ENCODE assay signal across 22 cellular contexts in genomic region chr4:40445671-40446070, GRCh38.
A peak's percentile ranks its signal among the peaks of the same experiment; 100 is the strongest.
DNase-seq lines count a peak whose midpoint lies in the region; ATAC-seq, FAIRE-seq and TF ChIP-seq lines count a peak whose summit lies in the region.
"Had no signal": no experiment of that assay in that cellular context is flagged by ENCODE, and none has a peak within 500 bp of the region (broad histone marks: within the 10 kb centered on the region; RNA-seq: fewer than 3 reads in every experiment).

No MANE protein-coding gene starts in this region.

- no peaks in the 10 kb centered on the region for H3K79me2 ChIP-seq in HepG2 (ENCODE audit: insufficient read depth, low read length)

- ATAC-seq in HepG2, result no peak
- ATAC-seq: K562 had no signal

- WGBS in liver, result 45% methylated on average over 2 of the region's 2 CpGs
- WGBS in HepG2 (ENCODE audit: low lambda C conversion rate), result 51% methylated on average over 2 of the region's 2 CpGs
- 63 to 71% methylated on average over 2 of the region's 2 CpGs for WGBS in esophagus squamous epithelium, 2 donors
- 28% methylated on average over 2 of the region's 2 CpGs for WGBS in prostate gland
- WGBS in tibial nerve, 2 donors, result 74 to 75% methylated on average over 2 of the region's 2 CpGs

- TF ChIP-seq CTCF in liver (IDR thresholded peaks at IDR 0.05; ENCODE audit: low read depth, low read length, missing input control), result no peak
- TF ChIP-seq CTCF in HepG2 (CRISPR knock-in tag; IDR thresholded peaks at IDR 0.05), result no peak
- no peak for TF ChIP-seq CTCF in esophagus squamous epithelium (IDR thresholded peaks at IDR 0.05)
- no peak for TF ChIP-seq CTCF in prostate gland (IDR thresholded peaks at IDR 0.05)
- no peak for TF ChIP-seq CTCF in tibial nerve (IDR thresholded peaks at IDR 0.05)

- TF ChIP-seq RAD21 in liver (IDR thresholded peaks at IDR 0.05) (no peak), HepG2 (CRISPR knock-in tag; IDR thresholded peaks at IDR 0.05) (no peak)

- BruUV-seq in HepG2 (replicated peaks; lab: Mats Ljungman, UMichigan), result no TSS peak

- no peaks in the 10 kb centered on the region for H3K27me3 ChIP-seq in liver (ENCODE audit: control insufficient read depth in 4 of 4, insufficient read depth in 4 of 4, low read length in 3 of 4)
- H3K27me3 ChIP-seq in HepG2 (ENCODE audit: control insufficient read depth in 1 of 2, insufficient read depth in 2 of 2, low read length in 2 of 2), result no peaks in the 10 kb centered on the region
- no peaks in the 10 kb centered on the region for H3K27me3 ChIP-seq in esophagus squamous epithelium
- H3K27me3 ChIP-seq in prostate gland (replicated peaks; ENCODE audit: insufficient read depth), result no peaks in the 10 kb centered on the region
- H3K27me3 ChIP-seq in tibial nerve, result no peaks in the 10 kb centered on the region
- H3K27me3 ChIP-seq: BLaER1 had no signal

- CTCF ChIA-PET in HepG2 (lab: Yijun Ruan, JAX; ENCODE audit: low intra/inter-chr PET ratio, low total read pairs), result no interaction called here

- H3K9me3 ChIP-seq in liver (ENCODE audit: control insufficient read depth in 4 of 4, low read length in 3 of 4) (no peaks in the 10 kb centered on the region), HepG2 (ENCODE audit: low read length) (no peaks in the 10 kb centered on the region), esophagus squamous epithelium (no peaks in the 10 kb centered on the region), prostate gland (no peaks in the 10 kb centered on the region), tibial nerve (no peaks in the 10 kb centered on the region)
- H3K9me3 ChIP-seq: BLaER1 had no signal

- H3K4me3 ChIP-seq in liver (ENCODE audit: low read depth in 1 of 3, low read length in 3 of 3) (no peak overlapping the region), HepG2 (replicated peaks in 1 of 3; ENCODE audit: insufficient read depth in 1 of 3, low read depth in 2 of 3, low read length in 3 of 3) (no peak overlapping the region), esophagus squamous epithelium (no peak overlapping the region), prostate gland (no peak overlapping the region), tibial nerve (no peak overlapping the region)
- H3K4me3 ChIP-seq: BLaER1, K562 had no signal

- H2AFZ ChIP-seq in HepG2 (ENCODE audit: low read length), result no peak overlapping the region

- H3K4me1 ChIP-seq in liver (ENCODE audit: control insufficient read depth in 4 of 4, insufficient read depth in 4 of 4, low read length in 3 of 4) (peaks cover 10 to 56% (median 41%) of the 10 kb centered on the region in 4 donors), HepG2 (ENCODE audit: insufficient read depth, low read length) (peaks cover 49% of the 10 kb centered on the region), esophagus squamous epithelium (peaks cover 8 to 55% (median 10%) of the 10 kb centered on the region in 3 donors), prostate gland (replicated peaks) (peaks cover 19% of the 10 kb centered on the region), tibial nerve (no peaks in the 10 kb centered on the region)
- H3K4me1 ChIP-seq: BLaER1 had no signal

- TF ChIP-seq POLR2A in HepG2 (IDR thresholded peaks at IDR 0.05; ENCODE audit: insufficient read depth in 1 of 2, low read depth in 2 of 2, low read length in 2 of 2) (no peak), esophagus squamous epithelium (IDR thresholded peaks at IDR 0.05) (no peak), prostate gland (IDR thresholded peaks at IDR 0.05) (no peak), tibial nerve (IDR thresholded peaks at IDR 0.05) (no peak)

- no peaks in the 10 kb centered on the region for H4K20me1 ChIP-seq in HepG2 (ENCODE audit: insufficient read depth, low read length)
- H4K20me1 ChIP-seq: BLaER1 had no signal

- in situ Hi-C loops in HepG2 (cut with HindIII; ENCODE audit: extremely low pct_ligation_motif_present, low pct_unique_long_range_greater_than_20kb), result no loop called here

- intact Hi-C loops in HepG2 (cut with micrococcal nuclease; ENCODE audit: unreplicated experiment), result no loop called here
- intact Hi-C loops in esophagus squamous epithelium (cut with DNase I), result no loop called here
- intact Hi-C loops in prostate gland (cut with DNase I), result no loop called here

- no peak for FAIRE-seq in HepG2 (lab: Jason Lieb, UNC)
- FAIRE-seq: K562 had no signal

- H3K9ac ChIP-seq in liver (ENCODE audit: low read depth in 1 of 2, low read length in 2 of 2), result no peak overlapping the region
- H3K9ac ChIP-seq in HepG2 (ENCODE audit: insufficient read depth, low read depth, low read length), result no peak overlapping the region
- H3K9ac ChIP-seq: BLaER1 had no signal

- H3K36me3 ChIP-seq in liver (ENCODE audit: control insufficient read depth in 4 of 4, insufficient read depth in 3 of 4, low read depth in 1 of 4, low read length in 3 of 4), result peaks cover 0 to 10% (median 4%) of the 10 kb centered on the region in 4 donors
- no peaks in the 10 kb centered on the region for H3K36me3 ChIP-seq in HepG2 (replicated peaks in 1 of 2; ENCODE audit: control insufficient read depth in 1 of 2, insufficient read depth in 2 of 2, low read length in 2 of 2)
- H3K36me3 ChIP-seq in esophagus squamous epithelium, result no peaks in the 10 kb centered on the region
- H3K36me3 ChIP-seq in prostate gland, result no peaks in the 10 kb centered on the region
- no peaks in the 10 kb centered on the region for H3K36me3 ChIP-seq in tibial nerve
- H3K36me3 ChIP-seq: BLaER1 had no signal

- DNase-seq in HepG2 (ENCODE audit: low spot score) (no peak), esophagus squamous epithelium (lab: John Stamatoyannopoulos, UW) (no peak), prostate gland (ENCODE audit: low spot score) (no peak), HCEC 1CT (no peak), Kasumi-1 (lab: John Stamatoyannopoulos, UW) (no peak), tibial nerve (ENCODE audit: low spot score in 2 of 2) (no peak)
- DNase-seq: CD4-positive, alpha-beta T cell; DMS79; GDM1; H9; HFFc6; MM.1S; NCI-H2029; NCI-H446; NCI-H524 treated with DMSO at 0.1 percent for 48 hours; NCI-H774; NK-92 treated with Interleukin-12 subunit alpha and Interleukin-12 subunit beta, amount 100 ng/mL, for 24 hours; Right ventricle myocardium superior; RPMI8226 had no signal

- H3K27ac ChIP-seq in liver (ENCODE audit: low read depth in 1 of 2, low read length in 2 of 2), result peak overlapping the region; percentile 17 to 26
- no peak overlapping the region for H3K27ac ChIP-seq in HepG2 (ENCODE audit: extremely low read length, insufficient read depth, low read length)
- peak overlapping the region in 3 of 4 donors; percentile 57 to 83 (median 73) for H3K27ac ChIP-seq in esophagus squamous epithelium
- H3K27ac ChIP-seq in prostate gland, result peak overlapping the region; percentile 2 to 57
- H3K27ac ChIP-seq in tibial nerve, result no peak overlapping the region
- H3K27ac ChIP-seq: BLaER1 had no signal

- H3K4me2 ChIP-seq in HepG2 (ENCODE audit: low read depth, low read length), result no peak overlapping the region
- H3K4me2 ChIP-seq: BLaER1 had no signal

- POLR2A ChIA-PET in HepG2 (lab: Yijun Ruan, JAX), result no interaction called here

- no peak for TF ChIP-seq EP300 in HepG2 (IDR thresholded peaks at IDR 0.05; ENCODE audit: low read depth in 2 of 2, low read length in 2 of 2)
- no peak for TF ChIP-seq EP300 in HepG2 (CRISPR knock-in tag; IDR thresholded peaks at IDR 0.05; ENCODE audit: borderline replicate concordance)
- no peak for TF ChIP-seq EP300 in tibial nerve (IDR thresholded peaks at IDR 0.05)

TF ChIP-seq in liver, 16 proteins besides CTCF, POLR2A, EP300 and RAD21 (continues in another document):
- no peak for TF ChIP-seq JUND (IDR thresholded peaks at IDR 0.05)
- TF ChIP-seq GABPA (IDR thresholded peaks at IDR 0.05 in 1 of 2, conservative IDR thresholded peaks at IDR 0.05 in 1 of 2), result no peak
- no peak for TF ChIP-seq SP1 (IDR thresholded peaks at IDR 0.05)
- no peak for TF ChIP-seq NR2F2 (IDR thresholded peaks at IDR 0.05)
- TF ChIP-seq MAX (IDR thresholded peaks at IDR 0.05), result no peak
- no peak for TF ChIP-seq ATF3 (IDR thresholded peaks at IDR 0.05)

TF ChIP-seq in HepG2, 621 proteins besides CTCF, POLR2A, EP300 and RAD21 (continues in another document):
- TF ChIP-seq ZBTB2 (CRISPR knock-in tag; IDR thresholded peaks at IDR 0.05; ENCODE audit: low read depth) (no peak), ZNF329 (CRISPR knock-in tag; IDR thresholded peaks at IDR 0.05; ENCODE audit: low read depth) (no peak), ZNF230 (CRISPR knock-in tag; IDR thresholded peaks at IDR 0.05) (no peak), CCDC6 (CRISPR knock-in tag; IDR thresholded peaks at IDR 0.05) (no peak), JARID2 (CRISPR knock-in tag; IDR thresholded peaks at IDR 0.05; ENCODE audit: insufficient replicate concordance) (no peak), ETV6 (CRISPR knock-in tag; conservative IDR thresholded peaks at IDR 0.05) (no peak), ZNF660 (CRISPR knock-in tag; IDR thresholded peaks at IDR 0.05; ENCODE audit: borderline replicate concordance, low read depth) (no peak), ZFP36L1 (CRISPR knock-in tag; IDR thresholded peaks at IDR 0.05) (no peak), YEATS4 (CRISPR knock-in tag; IDR thresholded peaks at IDR 0.05; ENCODE audit: borderline replicate concordance) (no peak), REPIN1 (CRISPR knock-in tag; IDR thresholded peaks at IDR 0.05; ENCODE audit: borderline replicate concordance, low read depth) (no peak), KLF16 (CRISPR knock-in tag; IDR thresholded peaks at IDR 0.05) (no peak), ZFP36L2 (CRISPR knock-in tag; IDR thresholded peaks at IDR 0.05) (no peak), ZNF670 (CRISPR knock-in tag; IDR thresholded peaks at IDR 0.05; ENCODE audit: borderline replicate concordance) (no peak), RNF2 (conservative IDR thresholded peaks at IDR 0.05; ENCODE audit: low read depth) (no peak), RXRA (CRISPR knock-in tag; IDR thresholded peaks at IDR 0.05) (no peak)

Comparison
In these comparisons a context has a peak if more than half of its experiments do, and no peak if none do; other contexts are left out.
1. H3K27ac ChIP-seq: peak in liver (2 of 2), esophagus squamous epithelium (3 of 4) and prostate gland (2 of 2); none in HepG2 (single experiment) and tibial nerve (0 of 4).